11 cellular contexts compared by ENCODE assay signal in the genomic region with DNA sequence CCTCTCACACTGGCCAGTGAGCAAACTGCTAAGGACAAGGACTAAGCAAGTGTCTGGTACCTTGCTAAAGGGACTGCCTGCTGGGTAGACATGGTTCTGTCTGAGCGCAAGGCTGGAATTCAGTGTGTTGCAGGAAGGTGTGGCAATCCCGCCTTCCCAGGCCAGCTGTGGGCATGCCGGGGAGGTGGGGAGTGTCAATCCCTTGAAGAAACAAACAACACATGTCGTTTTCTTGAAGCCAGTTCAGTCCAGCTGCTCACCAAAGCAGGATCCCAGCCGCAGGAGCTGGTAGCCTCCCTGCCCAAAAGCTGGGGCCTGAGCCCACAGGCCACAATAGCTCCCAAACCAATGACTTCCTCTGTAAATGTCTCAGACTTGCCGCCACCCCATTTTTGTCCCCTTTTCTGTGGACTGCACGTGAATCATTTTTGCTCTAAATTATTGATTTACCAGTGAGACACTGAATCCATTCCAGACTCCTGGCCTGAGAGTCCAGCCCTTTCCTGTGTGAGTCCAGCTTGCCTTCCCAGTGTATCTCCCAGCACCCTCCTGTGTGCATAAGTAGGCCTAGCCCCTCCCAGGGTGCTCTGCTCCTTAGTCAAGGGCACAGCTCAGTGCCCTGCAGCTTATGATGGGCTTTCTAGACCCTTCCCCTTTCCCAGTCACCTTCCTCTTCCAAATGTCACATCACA.
DNase-seq lines count a peak whose midpoint lies in the region; ATAC-seq and TF ChIP-seq lines count a peak whose summit lies in the region.
"Had no signal": no experiment of that assay in that cellular context is flagged by ENCODE, and none has a peak within 500 bp of the region (broad histone marks: within the 10 kb centered on the region; RNA-seq: fewer than 3 reads in every experiment).

No MANE protein-coding gene starts in this region.

- H3K27me3 ChIP-seq in WERI-Rb-1 (ENCODE audit: insufficient read depth, low read depth, severe bottlenecking) (no peaks in the 10 kb centered on the region), psoas muscle (ENCODE audit: insufficient read depth in 3 of 3, low read length in 2 of 3) (peaks cover 0 to 5% (median 0%) of the 10 kb centered on the region in 3 donors)

- ATAC-seq in psoas muscle, result no peak

- peak overlapping the region; percentile 73 for H3K4me3 Mint-ChIP-seq in glutamatergic neuron (ENCODE audit: unreplicated experiment)
- no peak overlapping the region for H3K4me3 Mint-ChIP-seq in CD14-positive monocyte

- H3K36me3 Mint-ChIP-seq in glutamatergic neuron (ENCODE audit: unreplicated experiment) (no peaks in the 10 kb centered on the region), CD14-positive monocyte (peaks cover under 1 to 12% of the 10 kb centered on the region in 2 donors)

- H3K4me3 ChIP-seq in WERI-Rb-1 (ENCODE audit: low read depth, low read length) (no peak overlapping the region), psoas muscle (no peak overlapping the region)

- H3K27ac Mint-ChIP-seq in glutamatergic neuron (ENCODE audit: unreplicated experiment), result peak overlapping the region; percentile 88
- peak overlapping the region in 1 of 7 donors; percentile 60 for H3K27ac Mint-ChIP-seq in CD14-positive monocyte

- H3K9me3 Mint-ChIP-seq in glutamatergic neuron (ENCODE audit: unreplicated experiment) (peaks cover 26% of the 10 kb centered on the region), CD14-positive monocyte (no peaks in the 10 kb centered on the region)

- H3K9me3 ChIP-seq in WERI-Rb-1 (ENCODE audit: severe bottlenecking) (no peaks in the 10 kb centered on the region), psoas muscle (no peaks in the 10 kb centered on the region)

- TF ChIP-seq CTCF in WERI-Rb-1 (IDR thresholded peaks at IDR 0.05; ENCODE audit: low read depth, low read length), result no peak
- no peak for TF ChIP-seq CTCF in glutamatergic neuron (IDR thresholded peaks at IDR 0.05; ENCODE audit: partially characterized antibody, unreplicated experiment)
- no peak for TF ChIP-seq CTCF in psoas muscle (IDR thresholded peaks at IDR 0.05)
- no peak for TF ChIP-seq CTCF in CD14-positive monocyte (IDR thresholded peaks at IDR 0.05)

- WGBS in psoas muscle, 3 donors, result 58 to 67% (median 67%) methylated on average over 7 of the region's 7 CpGs

- H3K4me1 Mint-ChIP-seq in glutamatergic neuron (ENCODE audit: low read depth, unreplicated experiment), result peaks cover 69% of the 10 kb centered on the region
- peaks cover 35% of the 10 kb centered on the region for H3K4me1 Mint-ChIP-seq in CD14-positive monocyte

- DNase-seq in D341Med (ENCODE audit: low spot score) (peak; percentile 74), WERI-Rb-1 (peak; percentile 50), glutamatergic neuron (no peak), psoas muscle (peak in 1 of 2 donors; percentile 74), CD14-positive monocyte (ENCODE audit: low spot score) (no peak), superior temporal gyrus (ENCODE audit: extremely low spot score) (no peak)
- no peak for DNase-seq in activated CD4-positive, alpha-beta T cell treated with anti-CD3 and anti-CD28 coated beads for 1 hour
- no peak for DNase-seq in stimulated activated CD4-positive, alpha-beta T cell treated with anti-CD3 and anti-CD28 coated beads, Interleukin-1b, Interleukin-23, amount 100 ng/mL, for 48 hours
- DNase-seq: activated effector memory CD4-positive, alpha-beta T cell treated with anti-CD3 and anti-CD28 coated beads, Interleukin-2, amount 50 U/mL, for 16 hours; occipital lobe had no signal

- H3K27ac ChIP-seq in WERI-Rb-1 (peak overlapping the region; percentile 48), psoas muscle (peak overlapping the region; percentile 27)
- H3K27ac ChIP-seq: VCaP had no signal

- H3K27me3 Mint-ChIP-seq in glutamatergic neuron (ENCODE audit: unreplicated experiment), result peaks cover 23% of the 10 kb centered on the region
- H3K27me3 Mint-ChIP-seq in CD14-positive monocyte (ENCODE audit: low read depth in 3 of 3), result peaks cover 2 to 5% (median 3%) of the 10 kb centered on the region in 3 donors

- H3K36me3 ChIP-seq in WERI-Rb-1, result peaks cover 1% of the 10 kb centered on the region
- no peaks in the 10 kb centered on the region for H3K36me3 ChIP-seq in psoas muscle (ENCODE audit: insufficient read depth in 1 of 2, low read depth in 1 of 2)

- intact Hi-C loops in psoas muscle (cut with DNase I) (no loop called here), CD14-positive monocyte (cut with micrococcal nuclease) (no loop called here)

- H3K4me1 ChIP-seq in psoas muscle, result peaks cover 15% of the 10 kb centered on the region

Comparison
In these comparisons a context has a peak if more than half of its experiments do, and no peak if none do; other contexts are left out.
1. DNase-seq: peak in D341Med (single experiment) and WERI-Rb-1 (single experiment); none in glutamatergic neuron (single experiment), activated CD4-positive, alpha-beta T cell treated with anti-CD3 and anti-CD28 coated beads for 1 hour (single experiment), CD14-positive monocyte (single experiment), superior temporal gyrus (single experiment) and stimulated activated CD4-positive, alpha-beta T cell treated with anti-CD3 and anti-CD28 coated beads, Interleukin-1b, Interleukin-23, amount 100 ng/mL, for 48 hours (single experiment).